10 cellular contexts compared by ENCODE assay signal in the genomic region with DNA sequence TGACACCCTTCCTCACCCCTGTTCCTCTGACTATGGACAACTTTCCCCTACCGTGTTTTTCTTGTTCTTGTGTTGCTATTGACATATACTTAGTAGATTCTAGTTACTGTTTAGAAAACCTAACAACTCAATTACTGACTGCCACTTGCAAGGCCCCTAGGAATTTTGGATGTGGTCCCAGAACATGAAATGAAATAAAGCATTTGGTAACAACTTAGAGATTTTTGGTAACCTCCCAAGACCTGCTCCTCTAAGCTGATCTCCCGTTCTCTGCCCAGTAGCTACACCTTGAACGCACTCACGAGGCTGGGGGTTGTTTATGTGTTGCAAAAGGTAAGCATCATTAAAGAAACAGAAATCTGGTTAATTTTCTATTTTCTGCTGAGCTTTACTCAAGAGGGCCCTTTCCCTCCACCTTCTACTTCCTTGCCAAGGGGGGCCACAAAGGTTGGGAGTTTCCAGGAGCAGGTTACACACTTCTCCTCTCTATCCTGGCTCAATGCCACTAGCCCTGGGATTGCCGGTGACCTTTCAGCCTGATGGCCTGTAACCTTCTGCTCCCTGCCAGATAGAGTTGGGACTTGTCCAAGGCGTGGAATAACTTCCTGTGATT. TPM values are rescaled to one million over a fixed set of nuclear protein-coding genes. Genes with fewer than 3 reads are reported as not detected.
DNase-seq lines count a peak whose midpoint lies in the region; ATAC-seq, FAIRE-seq and TF ChIP-seq lines count a peak whose summit lies in the region.
"Had no signal": no experiment of that assay in that cellular context is flagged by ENCODE, and none has a peak within 500 bp of the region (broad histone marks: within the 10 kb centered on the region; RNA-seq: fewer than 3 reads in every experiment).

No MANE protein-coding gene starts in this region.

- intact Hi-C loops in body of pancreas (cut with DNase I) = no loop called here
- intact Hi-C loops in kidney (cut with DNase I) = no loop called here

- no peak overlapping the region for H3K9ac ChIP-seq in kidney (ENCODE audit: low read length in 2 of 2)

- 29 to 34% methylated on average over 4 to 6 of the region's 6 CpGs for WGBS in body of pancreas, 2 donors
- WGBS in suprapubic skin = 42% methylated on average over 6 of the region's 6 CpGs

- TF ChIP-seq EP300 in suprapubic skin (IDR thresholded peaks at IDR 0.05) = no peak

- H3K9me3 ChIP-seq in body of pancreas = no peaks in the 10 kb centered on the region
- H3K9me3 ChIP-seq in kidney (ENCODE audit: control insufficient read depth in 1 of 2, low read length in 2 of 2) = no peaks in the 10 kb centered on the region
- no peaks in the 10 kb centered on the region for H3K9me3 ChIP-seq in suprapubic skin

- POLR2A ChIA-PET in HEK293T (lab: Yijun Ruan, JAX) = no interaction called here

- H3K4me3 ChIP-seq in body of pancreas = no peak overlapping the region
- H3K4me3 ChIP-seq in kidney (ENCODE audit: low read length in 2 of 2) = no peak overlapping the region
- no peak overlapping the region for H3K4me3 ChIP-seq in suprapubic skin
- H3K4me3 ChIP-seq: GM23338 had no signal

- peak; percentile 95 for DNase-seq in M059J (ENCODE audit: low read depth)
- peak; percentile 14 to 56 (median 32) for DNase-seq in body of pancreas
- peak; percentile 74 for DNase-seq in kidney
- DNase-seq in suprapubic skin (ENCODE audit: low spot score in 2 of 2) = peak in 1 of 2 donors; percentile 69
- DNase-seq in NCI-H1694 (lab: John Stamatoyannopoulos, UW) = no peak
- no peak for DNase-seq in substantia nigra (lab: John Stamatoyannopoulos, UW)
- no peak for DNase-seq in HEK293T (ENCODE audit: extremely low spot score)

- H3K27ac ChIP-seq in body of pancreas (peak overlapping the region; percentile 38 to 78 (median 64)), kidney (ENCODE audit: low read depth in 2 of 2, low read length in 2 of 2) (peak overlapping the region; percentile 48 to 51), suprapubic skin (peak overlapping the region; percentile 24), substantia nigra (ENCODE audit: low read depth, low read length, poor library complexity, severe bottlenecking) (no peak overlapping the region)

- no peak for FAIRE-seq in kidney (lab: Jason Lieb, UNC)
- FAIRE-seq: GM12891 had no signal

- H3K27me3 ChIP-seq in body of pancreas (no peaks in the 10 kb centered on the region), suprapubic skin (no peaks in the 10 kb centered on the region)

- ATAC-seq in body of pancreas = peak; percentile 54
- ATAC-seq in HG02884 (IDR thresholded peaks at IDR 0.05; ENCODE audit: unreplicated experiment) = no peak
- ATAC-seq: GM23338 had no signal

- TF ChIP-seq POLR2A in body of pancreas (IDR thresholded peaks at IDR 0.05) (no peak), suprapubic skin (IDR thresholded peaks at IDR 0.05) (no peak)

- H3K4me1 ChIP-seq in body of pancreas = peaks cover 34% of the 10 kb centered on the region
- peaks cover 22 to 47% of the 10 kb centered on the region in 2 donors for H3K4me1 ChIP-seq in kidney (ENCODE audit: control insufficient read depth in 1 of 2, insufficient read depth in 1 of 2, low read depth in 1 of 2, low read length in 2 of 2)
- H3K4me1 ChIP-seq in suprapubic skin = peaks cover 41% of the 10 kb centered on the region

- TF ChIP-seq CTCF in body of pancreas (IDR thresholded peaks at IDR 0.05) (no peak), kidney (IDR thresholded peaks at IDR 0.05; ENCODE audit: borderline replicate concordance, extremely low read depth, insufficient read depth) (no peak), suprapubic skin (IDR thresholded peaks at IDR 0.05) (no peak)

- CTCF ChIA-PET in HEK293T (lab: Yijun Ruan, JAX) = no interaction called here

- no peaks in the 10 kb centered on the region for H3K36me3 ChIP-seq in body of pancreas (replicated peaks in 1 of 2; ENCODE audit: insufficient read depth in 1 of 2, low read depth in 2 of 2)
- H3K36me3 ChIP-seq in kidney (ENCODE audit: control insufficient read depth in 1 of 2, insufficient read depth in 2 of 2, low read length in 2 of 2) = no peaks in the 10 kb centered on the region
- no peaks in the 10 kb centered on the region for H3K36me3 ChIP-seq in suprapubic skin

TF ChIP-seq in HEK293T, 16 proteins besides CTCF, POLR2A, EP300 and RAD21:
- TF ChIP-seq FOXA1 (IDR thresholded peaks at IDR 0.05) = no peak
- TF ChIP-seq FOXM1 (IDR thresholded peaks at IDR 0.05; ENCODE audit: borderline replicate concordance) = no peak
- TF ChIP-seq SP1 (IDR thresholded peaks at IDR 0.05) = no peak
- TF ChIP-seq FOXK2 (IDR thresholded peaks at IDR 0.05) = no peak

RNA-seq across cellular contexts. Expression of a gene that starts 20.5 kb away (rescaled TPM):
- 6.0 and 15.6 TPM in 2 replicates for total RNA-seq in M059J (2014; rRNA removed; shearing (Covaris generic))
- total RNA-seq in body of pancreas = 1 to 10 TPM in 1 of 2 donors, under 1 TPM in 1; 0.66 to 3.4 TPM
- total RNA-seq in kidney = 6.4 TPM
- polyA plus RNA-seq in kidney (ENCODE audit: insufficient read depth, low read depth, low replicate concordance) = 0.95 TPM
- 1 to 10 TPM in 2 of 4 donors, under 1 TPM in 2; 0.65 to 2.7 (median 1.6) TPM for total RNA-seq in suprapubic skin

RNA-seq across cellular contexts. Expression of a gene that starts 32.3 kb away (rescaled TPM):
- total RNA-seq in M059J (2014; rRNA removed; shearing (Covaris generic)) = 63.9 and 71.2 TPM in 2 replicates
- total RNA-seq in body of pancreas = 10 to 100 TPM; 17.9 to 26.0 TPM
- total RNA-seq in kidney = 35.7 TPM
- polyA plus RNA-seq in kidney (ENCODE audit: insufficient read depth, low read depth, low replicate concordance) = 21.7 TPM
- total RNA-seq in suprapubic skin = 10 to 100 TPM; 38.1 to 60.6 (median 42.9) TPM

Comparison
In these comparisons a context has a peak if more than half of its experiments do, and no peak if none do; other contexts are left out.
1. DNase-seq: peak in M059J (single experiment), body of pancreas (4 of 4) and kidney (single experiment); none in NCI-H1694 (single experiment), substantia nigra (0 of 49) and HEK293T (single experiment).